Comparison of ENCODE assay signal across 8 cellular contexts in genomic region chr11:10606536-10607208, GRCh38. TPM values are rescaled to one million over a fixed set of nuclear protein-coding genes. Genes with fewer than 3 reads are reported as not detected.
A peak's percentile ranks its signal among the peaks of the same experiment; 100 is the strongest.
DNase-seq lines count a peak whose midpoint lies in the region; ATAC-seq and TF ChIP-seq lines count a peak whose summit lies in the region.

No MANE protein-coding gene starts in this region.

- H3K27ac ChIP-seq in upper lobe of right lung, result peak overlapping the region; percentile 49
- H3K27ac ChIP-seq in WERI-Rb-1, result no peak overlapping the region

- peaks cover 44% of the 10 kb centered on the region for H3K4me1 ChIP-seq in upper lobe of right lung

- intact Hi-C loops in upper lobe of right lung (cut with DNase I), result no loop called here

- no peaks in the 10 kb centered on the region for H3K36me3 ChIP-seq in upper lobe of right lung
- no peaks in the 10 kb centered on the region for H3K36me3 ChIP-seq in WERI-Rb-1

- H3K9me3 ChIP-seq in upper lobe of right lung, result no peaks in the 10 kb centered on the region
- no peaks in the 10 kb centered on the region for H3K9me3 ChIP-seq in WERI-Rb-1 (ENCODE audit: severe bottlenecking)

- H3K9me3 Mint-ChIP-seq in WTC11, result no peaks in the 10 kb centered on the region

- peak; percentile 28 for DNase-seq in AG04449 (ENCODE audit: low read depth, low spot score)
- DNase-seq in SKM-1 (lab: John Stamatoyannopoulos, UW; ENCODE audit: unreplicated experiment), result peak; percentile 86
- DNase-seq in iris pigment epithelial cell (ENCODE audit: low read depth), result peak; percentile 86
- no peak for DNase-seq in upper lobe of right lung
- no peak for DNase-seq in WERI-Rb-1
- no peak for DNase-seq in WTC11 (ENCODE audit: low spot score)

- no peaks in the 10 kb centered on the region for H3K27me3 Mint-ChIP-seq in WTC11 (ENCODE audit: low read depth)

- no peak overlapping the region for H3K4me3 Mint-ChIP-seq in WTC11

- H3K4me1 Mint-ChIP-seq in WTC11, result peaks cover 19% of the 10 kb centered on the region

- no peak overlapping the region for H3K27ac Mint-ChIP-seq in WTC11

- POLR2A ChIA-PET in AG04449 (lab: Yijun Ruan, JAX) (interaction anchor here (1.3 kb wide), 1 partner anchor 14 kb away, joined by 3 read pairs; no protein-coding TSS in a partner anchor), WTC11 (lab: Charles Lee) (no interaction called here)

- H3K4me3 ChIP-seq in AG04449 (ENCODE audit: low read depth, low read length) (no peak overlapping the region), upper lobe of right lung (no peak overlapping the region), WERI-Rb-1 (ENCODE audit: low read depth, low read length) (no peak overlapping the region)

- no peaks in the 10 kb centered on the region for H3K27me3 ChIP-seq in upper lobe of right lung
- no peaks in the 10 kb centered on the region for H3K27me3 ChIP-seq in WERI-Rb-1 (ENCODE audit: insufficient read depth, low read depth, severe bottlenecking)

- H3K36me3 Mint-ChIP-seq in WTC11, result no peaks in the 10 kb centered on the region

- TF ChIP-seq CTCF in AG04449 (IDR thresholded peaks at IDR 0.05; ENCODE audit: insufficient read depth, low read length, missing control alignments), result no peak
- TF ChIP-seq CTCF in upper lobe of right lung (IDR thresholded peaks at IDR 0.05), result no peak
- no peak for TF ChIP-seq CTCF in WERI-Rb-1 (IDR thresholded peaks at IDR 0.05; ENCODE audit: low read depth, low read length)
- no peak for TF ChIP-seq CTCF in WTC11 (IDR thresholded peaks at IDR 0.05)

- CTCF ChIA-PET in AG04449 (lab: Yijun Ruan, JAX), result interaction anchor here (0.7 to 1.4 kb wide), 8 partner anchors 13 to 201 kb away, joined by 3 to 6 read pairs (median 4); partner anchors contain the start of gene RNF141
- CTCF ChIA-PET in WTC11 (lab: Charles Lee), result interaction anchor here (0.5 to 2.4 kb wide), 7 partner anchors 18 to 1327 kb away, joined by 3 to 10 read pairs (median 3); partner anchors contain the start of genes IRAG1 and RNF141

- ATAC-seq in GM21737 (IDR thresholded peaks at IDR 0.05; ENCODE audit: unreplicated experiment) (peak; percentile 59), upper lobe of right lung (peak; percentile 72), GM21528 (IDR thresholded peaks at IDR 0.05; ENCODE audit: low FRiP score, unreplicated experiment) (no peak), WTC11 (no peak)

TF ChIP-seq in WTC11, 78 proteins besides CTCF, POLR2A, EP300 and RAD21:
- TF ChIP-seq TEAD4 (CRISPR knock-in tag; IDR thresholded peaks at IDR 0.05) (no peak), MAX (CRISPR knock-in tag; IDR thresholded peaks at IDR 0.05) (no peak), FOXK1 (CRISPR knock-in tag; IDR thresholded peaks at IDR 0.05) (no peak), ZNF121 (CRISPR knock-in tag; IDR thresholded peaks at IDR 0.05) (no peak), MYBL2 (CRISPR knock-in tag; IDR thresholded peaks at IDR 0.05) (no peak), ESRRA (CRISPR knock-in tag; IDR thresholded peaks at IDR 0.05; ENCODE audit: borderline replicate concordance) (no peak), EMX1 (CRISPR knock-in tag; IDR thresholded peaks at IDR 0.05) (no peak), ZNF317 (CRISPR knock-in tag; IDR thresholded peaks at IDR 0.05; ENCODE audit: borderline replicate concordance, low read depth) (no peak), FOXP1 (CRISPR knock-in tag; IDR thresholded peaks at IDR 0.05; ENCODE audit: borderline replicate concordance) (no peak), ELF4 (CRISPR knock-in tag; IDR thresholded peaks at IDR 0.05; ENCODE audit: low read depth) (no peak), SMAD4 (CRISPR knock-in tag; IDR thresholded peaks at IDR 0.05) (no peak), TEAD1 (CRISPR knock-in tag; IDR thresholded peaks at IDR 0.05) (no peak), CREB1 (CRISPR knock-in tag; IDR thresholded peaks at IDR 0.05) (no peak), JUN (CRISPR knock-in tag; IDR thresholded peaks at IDR 0.05) (no peak)
- TF ChIP-seq, protein P1, sequence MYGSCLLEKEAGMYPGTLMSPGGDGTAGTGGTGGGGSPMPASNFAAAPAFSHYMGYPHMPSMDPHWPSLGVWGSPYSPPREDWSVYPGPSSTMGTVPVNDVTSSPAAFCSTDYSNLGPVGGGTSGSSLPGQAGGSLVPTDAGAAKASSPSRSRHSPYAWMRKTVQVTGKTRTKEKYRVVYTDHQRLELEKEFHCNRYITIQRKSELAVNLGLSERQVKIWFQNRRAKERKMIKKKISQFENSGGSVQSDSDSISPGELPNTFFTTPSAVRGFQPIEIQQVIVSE (CRISPR knock-in tag; IDR thresholded peaks at IDR 0.05; ENCODE audit: borderline replicate concordance), result no peak
- TF ChIP-seq, protein P2, sequence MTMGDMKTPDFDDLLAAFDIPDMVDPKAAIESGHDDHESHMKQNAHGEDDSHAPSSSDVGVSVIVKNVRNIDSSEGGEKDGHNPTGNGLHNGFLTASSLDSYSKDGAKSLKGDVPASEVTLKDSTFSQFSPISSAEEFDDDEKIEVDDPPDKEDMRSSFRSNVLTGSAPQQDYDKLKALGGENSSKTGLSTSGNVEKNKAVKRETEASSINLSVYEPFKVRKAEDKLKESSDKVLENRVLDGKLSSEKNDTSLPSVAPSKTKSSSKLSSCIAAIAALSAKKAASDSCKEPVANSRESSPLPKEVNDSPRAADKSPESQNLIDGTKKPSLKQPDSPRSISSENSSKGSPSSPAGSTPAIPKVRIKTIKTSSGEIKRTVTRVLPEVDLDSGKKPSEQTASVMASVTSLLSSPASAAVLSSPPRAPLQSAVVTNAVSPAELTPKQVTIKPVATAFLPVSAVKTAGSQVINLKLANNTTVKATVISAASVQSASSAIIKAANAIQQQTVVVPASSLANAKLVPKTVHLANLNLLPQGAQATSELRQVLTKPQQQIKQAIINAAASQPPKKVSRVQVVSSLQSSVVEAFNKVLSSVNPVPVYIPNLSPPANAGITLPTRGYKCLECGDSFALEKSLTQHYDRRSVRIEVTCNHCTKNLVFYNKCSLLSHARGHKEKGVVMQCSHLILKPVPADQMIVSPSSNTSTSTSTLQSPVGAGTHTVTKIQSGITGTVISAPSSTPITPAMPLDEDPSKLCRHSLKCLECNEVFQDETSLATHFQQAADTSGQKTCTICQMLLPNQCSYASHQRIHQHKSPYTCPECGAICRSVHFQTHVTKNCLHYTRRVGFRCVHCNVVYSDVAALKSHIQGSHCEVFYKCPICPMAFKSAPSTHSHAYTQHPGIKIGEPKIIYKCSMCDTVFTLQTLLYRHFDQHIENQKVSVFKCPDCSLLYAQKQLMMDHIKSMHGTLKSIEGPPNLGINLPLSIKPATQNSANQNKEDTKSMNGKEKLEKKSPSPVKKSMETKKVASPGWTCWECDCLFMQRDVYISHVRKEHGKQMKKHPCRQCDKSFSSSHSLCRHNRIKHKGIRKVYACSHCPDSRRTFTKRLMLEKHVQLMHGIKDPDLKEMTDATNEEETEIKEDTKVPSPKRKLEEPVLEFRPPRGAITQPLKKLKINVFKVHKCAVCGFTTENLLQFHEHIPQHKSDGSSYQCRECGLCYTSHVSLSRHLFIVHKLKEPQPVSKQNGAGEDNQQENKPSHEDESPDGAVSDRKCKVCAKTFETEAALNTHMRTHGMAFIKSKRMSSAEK (CRISPR knock-in tag; IDR thresholded peaks at IDR 0.05; ENCODE audit: borderline replicate concordance), result no peak
TF ChIP-seq in WTC11: peak in this region for 0.

RNA-seq across cellular contexts. Expression of gene LYVE1, which starts 38.2 kb away (rescaled TPM):
- total RNA-seq in upper lobe of right lung (108 TPM), WTC11 (2021) (0.24 to 0.37 TPM (median 0.32 TPM) in 3 replicates)

Comparison
In these comparisons a context has a peak if more than half of its experiments do, and no peak if none do; other contexts are left out.
1. DNase-seq: peak in AG04449 (single experiment), SKM-1 (single experiment) and iris pigment epithelial cell (single experiment); none in upper lobe of right lung (single experiment), WERI-Rb-1 (single experiment) and WTC11 (single experiment).
2. ATAC-seq: peak in GM21737 (single experiment) and upper lobe of right lung (single experiment); none in GM21528 (single experiment) and WTC11 (single experiment).
3. RNA of gene LYVE1, which starts 38.2 kb away (total RNA-seq): 108 TPM in upper lobe of right lung (single experiment); 0.24 to 0.37 TPM in WTC11; every median in the first group is over 10 times any median in the second.